In the genomic region with DNA sequence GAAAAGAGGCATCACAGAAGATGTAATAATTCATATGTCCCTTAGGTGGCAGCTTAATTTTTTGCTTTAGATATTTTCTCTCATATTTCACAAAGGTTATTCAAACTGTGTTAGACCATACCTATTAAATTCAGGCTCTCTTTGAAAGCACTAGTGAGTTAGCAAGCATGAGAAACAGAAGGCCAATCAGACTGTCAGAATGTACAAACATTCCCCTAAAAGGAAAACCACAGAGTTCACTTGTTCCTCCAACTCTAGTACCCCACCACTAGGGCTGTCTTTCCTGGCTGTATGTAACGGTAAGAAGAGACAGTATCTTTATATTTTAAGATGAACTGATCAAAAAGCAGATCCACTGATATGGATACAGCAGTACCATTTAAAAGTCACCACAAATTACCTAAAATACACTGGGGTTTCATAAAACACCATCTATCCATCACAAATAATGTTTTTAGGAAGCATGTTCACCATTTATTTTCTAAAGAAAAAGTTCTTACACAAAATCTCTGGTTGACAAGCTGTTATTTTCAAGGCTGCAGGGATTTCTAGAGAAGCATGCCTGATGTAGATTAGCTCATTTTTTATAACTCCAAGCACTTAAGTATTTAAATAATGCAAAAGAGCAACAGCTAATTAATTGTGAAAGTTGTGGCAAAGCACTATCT, we compare ENCODE assay signal across 8 cellular contexts. TPM values are rescaled to one million over a fixed set of nuclear protein-coding genes. Genes with fewer than 3 reads are reported as not detected.
DNase-seq lines count a peak whose midpoint lies in the region; ATAC-seq and TF ChIP-seq lines count a peak whose summit lies in the region.

No MANE protein-coding gene starts in this region.

- peak overlapping the region; percentile 50 for H3K27ac Mint-ChIP-seq in Calu3 (ENCODE audit: unreplicated experiment)

- TF ChIP-seq CTCF in Calu3 (IDR thresholded peaks at IDR 0.05; ENCODE audit: unreplicated experiment) = peak; percentile 54

- H3K4me1 Mint-ChIP-seq in Calu3 (ENCODE audit: low read depth, unreplicated experiment) = peaks cover 31% of the 10 kb centered on the region

- DNase-seq in Calu3 (peak; percentile 31), NCI-H69 (lab: John Stamatoyannopoulos, UW) (peak; percentile 81), amniotic epithelial cell (ENCODE audit: low read depth) (peak; percentile 93), NCI-H774 (lab: John Stamatoyannopoulos, UW) (no peak)

- intact Hi-C loops in Calu3 (cut with micrococcal nuclease; ENCODE audit: unreplicated experiment) = loop anchor here (2.0 to 5.0 kb wide), 3 partner anchors 51 to 672 kb away; a partner anchor contains a TSS

- H3K9ac ChIP-seq in iPS-18a (ENCODE audit: low read length) = peak overlapping the region; percentile 67

- peaks cover 11% of the 10 kb centered on the region for H3K27me3 ChIP-seq in iPS-18a (ENCODE audit: control insufficient read depth, insufficient read depth, low read length)

- peak; percentile 60 for ATAC-seq in GM18858 (IDR thresholded peaks at IDR 0.05; ENCODE audit: unreplicated experiment)
- ATAC-seq in HG03108 (IDR thresholded peaks at IDR 0.05; ENCODE audit: unreplicated experiment) = peak; percentile 33

- BruUV-seq in Calu3 (replicated peaks; lab: Mats Ljungman, UMichigan) = no TSS peak

- H3K4me3 ChIP-seq in iPS-18a (ENCODE audit: low read length) (peak overlapping the region; percentile 74), skin epidermis (peak overlapping the region; percentile 62 to 96 (median 86))

- H3K4me1 ChIP-seq in iPS-18a (ENCODE audit: control insufficient read depth, low read depth, low read length) = peaks cover 32% of the 10 kb centered on the region

- peaks cover 10% of the 10 kb centered on the region for H3K27me3 Mint-ChIP-seq in Calu3 (ENCODE audit: unreplicated experiment)

- no peaks in the 10 kb centered on the region for H3K9me3 Mint-ChIP-seq in Calu3 (ENCODE audit: low read depth, unreplicated experiment)

- peak overlapping the region; percentile 95 for H3K4me3 Mint-ChIP-seq in Calu3 (ENCODE audit: low read depth, unreplicated experiment)

- H3K36me3 Mint-ChIP-seq in Calu3 (ENCODE audit: insufficient read depth, unreplicated experiment) = peaks cover 56% of the 10 kb centered on the region

- peaks cover 21% of the 10 kb centered on the region for H3K36me3 ChIP-seq in iPS-18a (ENCODE audit: control insufficient read depth, low read depth, low read length)

- CTCF ChIA-PET in Calu3 (lab: Charles Lee) = interaction anchor here (0.6 to 2.0 kb wide), 7 partner anchors 24 to 294 kb away, joined by 3 to 7 read pairs (median 3); no protein-coding TSS in a partner anchor

- H3K27ac ChIP-seq in iPS-18a (ENCODE audit: low read length) (peak overlapping the region; percentile 71), skin epidermis (peak overlapping the region in 18 of 21 experiments; percentile 18 to 99 (median 94))

- H3K9me3 ChIP-seq in iPS-18a (ENCODE audit: control insufficient read depth, low read depth, low read length) = no peaks in the 10 kb centered on the region

RNA-seq across cellular contexts. Expression of a gene that starts 1.8 kb away (rescaled TPM):
- total RNA-seq in Calu3 (2022) = 135 and 148 TPM in 2 replicates

RNA-seq across cellular contexts. Expression of a gene that starts 19.3 kb away (rescaled TPM):
- total RNA-seq in Calu3 (2022) = not detected in 2 replicates

RNA-seq across cellular contexts. Expression of a gene that starts 43.6 kb away (rescaled TPM):
- 5.5 and 8.6 TPM in 2 replicates for total RNA-seq in Calu3 (2022)
